ENCODE assay signal across 22 cellular contexts in genomic region chr1:234371414-234371813, GRCh38. TPM values are rescaled to one million over a fixed set of nuclear protein-coding genes. Genes with fewer than 3 reads are reported as not detected.
A peak's percentile ranks its signal among the peaks of the same experiment; 100 is the strongest.
DNase-seq lines count a peak whose midpoint lies in the region; ATAC-seq, FAIRE-seq and TF ChIP-seq lines count a peak whose summit lies in the region.
"Had no signal": no experiment of that assay in that cellular context is flagged by ENCODE, and none has a peak within 500 bp of the region (broad histone marks: within the 10 kb centered on the region; RNA-seq: fewer than 3 reads in every experiment).

No MANE protein-coding gene starts in this region.

- in situ Hi-C loops in G401 (cut with HindIII; ENCODE audit: low sequenced_read_pairs) = no loop called here

- peak overlapping the region; percentile 99 for H3K27ac ChIP-seq in PC-9
- H3K27ac ChIP-seq: cardiac muscle cell, hepatocyte, lower lobe of right lung, neutrophil had no signal

- peaks cover 7% of the 10 kb centered on the region for H3K36me3 ChIP-seq in PC-9 (ENCODE audit: low read depth)
- H3K36me3 ChIP-seq: prostate gland had no signal

- intact Hi-C loops in activated CD8-positive, alpha-beta T cell treated with anti-CD3 and anti-CD28 coated beads for 36 hours (cut with micrococcal nuclease) = no loop called here
- intact Hi-C loops in PC-9 (cut with micrococcal nuclease; ENCODE audit: unreplicated experiment) = loop anchor here (5.0 to 10.0 kb wide), 2 partner anchors 723 to 956 kb away; partner anchors contain the start of genes ARID4B and GGPS1

- H3K4me2 ChIP-seq in PC-9 = peak overlapping the region; percentile 91

- no peak for DNase-seq in activated CD8-positive, alpha-beta T cell treated with anti-CD3 and anti-CD28 coated beads for 36 hours
- DNase-seq in activated CD8-positive, alpha-beta T cell treated with anti-CD3 and anti-CD28 coated beads, Interleukin-2, amount 10 ng/mL, durations not matched to agents 7 days and 5 days = no peak
- DNase-seq in G401 (ENCODE audit: low spot score) (peak; percentile 1), PC-9 (no peak), left lobe of liver (ENCODE audit: low spot score) (no peak), SKM-1 treated with dmso at 0.1 percent for 144 hours (lab: John Stamatoyannopoulos, UW; ENCODE audit: unreplicated experiment) (no peak), GM03348 (ENCODE audit: low spot score) (no peak), RCC 7860 (ENCODE audit: low spot score) (no peak)
- DNase-seq: activated gamma-delta T cell treated with Interleukin-2 at 50 U/mL for 16 hours, amniotic stem cell, C1 segment of cervical spinal cord, H7, lower lobe of right lung, NCI-H1436, NCI-H2171 treated with DMSO at 0.1 percent for 48 hours, T-helper 1 cell had no signal

- no peak overlapping the region for H3K27ac Mint-ChIP-seq in activated CD8-positive, alpha-beta T cell treated with anti-CD3 and anti-CD28 coated beads for 36 hours
- no peak overlapping the region for H3K27ac Mint-ChIP-seq in activated CD8-positive, alpha-beta T cell treated with anti-CD3 and anti-CD28 coated beads, Interleukin-2, amount 10 ng/mL, durations not matched to agents 7 days and 5 days

- H3K4me1 Mint-ChIP-seq in activated CD8-positive, alpha-beta T cell treated with anti-CD3 and anti-CD28 coated beads for 36 hours (ENCODE audit: low read depth) = peaks cover 37% of the 10 kb centered on the region
- peaks cover 33% of the 10 kb centered on the region for H3K4me1 Mint-ChIP-seq in activated CD8-positive, alpha-beta T cell treated with anti-CD3 and anti-CD28 coated beads, Interleukin-2, amount 10 ng/mL, durations not matched to agents 7 days and 5 days (ENCODE audit: low read depth)

- no peak overlapping the region for H2AFZ ChIP-seq in PC-9
- H2AFZ ChIP-seq: hepatocyte had no signal

- no TSS peak for BruUV-seq in PC-9 (replicated peaks; lab: Mats Ljungman, UMichigan)

- no peak for FAIRE-seq in RCC 7860 (lab: Jason Lieb, UNC)

- H3K79me2 ChIP-seq in PC-9 (ENCODE audit: low read depth) = peaks cover 48% of the 10 kb centered on the region

- 0 out of 2 replicates have a peak, but pooled peaks cover 9% of the 10 kb centered on the region for H3K9me3 ChIP-seq in PC-9 (ENCODE audit: insufficient read depth, low read depth)
- H3K9me3 ChIP-seq: lower lobe of right lung, neutrophil, prostate gland had no signal

- H3K4me1 ChIP-seq in PC-9 (replicated peaks; ENCODE audit: insufficient read depth) = peaks cover 46% of the 10 kb centered on the region

- no peak for TF ChIP-seq CTCF in activated CD8-positive, alpha-beta T cell treated with anti-CD3 and anti-CD28 coated beads for 36 hours (IDR thresholded peaks at IDR 0.05)
- no peak for TF ChIP-seq CTCF in PC-9 (conservative IDR thresholded peaks at IDR 0.05)

- CTCF ChIA-PET in activated CD8-positive, alpha-beta T cell treated with anti-CD3 and anti-CD28 coated beads for 36 hours (lab: Charles Lee) = interaction anchor here (1.2 to 2.5 kb wide), 5 partner anchors 12 to 62 kb away, joined by 3 to 10 read pairs (median 4); no protein-coding TSS in a partner anchor
- CTCF ChIA-PET in activated CD8-positive, alpha-beta T cell treated with anti-CD3 and anti-CD28 coated beads, Interleukin-2, amount 10 ng/mL, durations not matched to agents 7 days and 5 days (lab: Charles Lee) = interaction anchor here (0.8 to 3.9 kb wide), 5 partner anchors 10 to 159 kb away, joined by 3 to 17 read pairs (median 4); no protein-coding TSS in a partner anchor
- CTCF ChIA-PET in PC-9 (lab: Charles Lee) = interaction anchor here (0.6 kb wide), 2 partner anchors 64 to 1693 kb away, joined by 3 read pairs; no protein-coding TSS in a partner anchor

- H3K9me2 ChIP-seq in PC-9 (ENCODE audit: insufficient read depth) = no peaks in the 10 kb centered on the region

- peak overlapping the region; percentile 98 for H3K4me3 Mint-ChIP-seq in activated CD8-positive, alpha-beta T cell treated with anti-CD3 and anti-CD28 coated beads for 36 hours
- no peak overlapping the region for H3K4me3 Mint-ChIP-seq in activated CD8-positive, alpha-beta T cell treated with anti-CD3 and anti-CD28 coated beads, Interleukin-2, amount 10 ng/mL, durations not matched to agents 7 days and 5 days
- H3K4me3 Mint-ChIP-seq: dendritic cell treated with granulocyte-macrophage colony-stimulating factor and Interleukin-4, amounts not matched to agents 40 ng/mL and 50 ng/mL, for 4 days had no signal

- no peaks in the 10 kb centered on the region for H3K27me3 Mint-ChIP-seq in activated CD8-positive, alpha-beta T cell treated with anti-CD3 and anti-CD28 coated beads for 36 hours
- no peaks in the 10 kb centered on the region for H3K27me3 Mint-ChIP-seq in activated CD8-positive, alpha-beta T cell treated with anti-CD3 and anti-CD28 coated beads, Interleukin-2, amount 10 ng/mL, durations not matched to agents 7 days and 5 days (ENCODE audit: low read depth)
- H3K27me3 Mint-ChIP-seq: dendritic cell treated with granulocyte-macrophage colony-stimulating factor and Interleukin-4, amounts not matched to agents 40 ng/mL and 50 ng/mL, for 4 days had no signal

- no peaks in the 10 kb centered on the region for H3K9me3 Mint-ChIP-seq in activated CD8-positive, alpha-beta T cell treated with anti-CD3 and anti-CD28 coated beads for 36 hours
- H3K9me3 Mint-ChIP-seq in activated CD8-positive, alpha-beta T cell treated with anti-CD3 and anti-CD28 coated beads, Interleukin-2, amount 10 ng/mL, durations not matched to agents 7 days and 5 days (ENCODE audit: insufficient read depth) = no peaks in the 10 kb centered on the region
- H3K9me3 Mint-ChIP-seq: dendritic cell treated with granulocyte-macrophage colony-stimulating factor and Interleukin-4, amounts not matched to agents 40 ng/mL and 50 ng/mL, for 4 days; stimulated activated effector memory CD8-positive, alpha-beta T cell treated with anti-CD3 and anti-CD28 coated beads, Interleukin-12 subunit alpha, Interleukin-12 subunit beta, amount 100 ng/mL, for 72 hours had no signal

- POLR2A ChIA-PET in activated CD8-positive, alpha-beta T cell treated with anti-CD3 and anti-CD28 coated beads for 36 hours (lab: Charles Lee) = interaction anchor here (0.8 kb wide), 1 partner anchor 14 kb away, joined by 3 read pairs; no protein-coding TSS in a partner anchor
- POLR2A ChIA-PET in activated CD8-positive, alpha-beta T cell treated with anti-CD3 and anti-CD28 coated beads, Interleukin-2, amount 10 ng/mL, durations not matched to agents 7 days and 5 days (lab: Charles Lee) = no interaction called here
- POLR2A ChIA-PET in PC-9 (lab: Charles Lee; ENCODE audit: unreplicated experiment) = interaction anchor here (0.6 kb wide), 2 partner anchors 15 to 790 kb away, joined by 3 read pairs; partner anchors contain the start of gene RBM34

- peaks cover 34% of the 10 kb centered on the region for H3F3A ChIP-seq in PC-9 (ENCODE audit: insufficient read depth, low read depth)

- H4K20me1 ChIP-seq in PC-9 (ENCODE audit: insufficient read depth) = no peaks in the 10 kb centered on the region

- no peaks in the 10 kb centered on the region for H3K27me3 ChIP-seq in PC-9 (ENCODE audit: insufficient read depth, low read depth)

- H3K36me3 Mint-ChIP-seq in activated CD8-positive, alpha-beta T cell treated with anti-CD3 and anti-CD28 coated beads for 36 hours (ENCODE audit: low read depth) = peaks cover 19% of the 10 kb centered on the region
- H3K36me3 Mint-ChIP-seq in activated CD8-positive, alpha-beta T cell treated with anti-CD3 and anti-CD28 coated beads, Interleukin-2, amount 10 ng/mL, durations not matched to agents 7 days and 5 days (ENCODE audit: low read depth) = peaks cover 20% of the 10 kb centered on the region

- ATAC-seq in activated CD8-positive, alpha-beta T cell treated with anti-CD3 and anti-CD28 coated beads for 36 hours = no peak
- no peak for ATAC-seq in activated CD8-positive, alpha-beta T cell treated with anti-CD3 and anti-CD28 coated beads, Interleukin-2, amount 10 ng/mL, durations not matched to agents 7 days and 5 days
- ATAC-seq in left lobe of liver = peak; percentile 24
- ATAC-seq: lower lobe of right lung; stimulated activated effector memory CD8-positive, alpha-beta T cell treated with anti-CD3 and anti-CD28 coated beads, Interleukin-12 subunit alpha, Interleukin-12 subunit beta, amount 100 ng/mL, for 72 hours had no signal

- H3K4me3 ChIP-seq in PC-9 = peak overlapping the region; percentile 98; the same call in 1 of the 2 replicates
- H3K4me3 ChIP-seq: cardiac muscle cell, hepatocyte, lower lobe of right lung, prostate gland had no signal

RNA-seq across cellular contexts. Expression of gene COA6, which starts 1.8 kb away (rescaled TPM):
- 10 to 100 TPM; 59.8 to 61.8 TPM for total RNA-seq in activated CD8-positive, alpha-beta T cell treated with anti-CD3 and anti-CD28 coated beads for 36 hours
- total RNA-seq in activated CD8-positive, alpha-beta T cell treated with anti-CD3 and anti-CD28 coated beads, Interleukin-2, amount 10 ng/mL, durations not matched to agents 7 days and 5 days = 10 to 100 TPM; 39.2 to 40.0 TPM
- 72.8 and 82.1 TPM in 2 replicates for total RNA-seq in G401 (2014; rRNA removed; shearing (Covaris generic))
- total RNA-seq in PC-9 (2021) (73.8 and 77.1 TPM in 2 replicates), left lobe of liver (11.5 TPM)
